ENCODE assay signal across 1 cellular context in the genomic region with DNA sequence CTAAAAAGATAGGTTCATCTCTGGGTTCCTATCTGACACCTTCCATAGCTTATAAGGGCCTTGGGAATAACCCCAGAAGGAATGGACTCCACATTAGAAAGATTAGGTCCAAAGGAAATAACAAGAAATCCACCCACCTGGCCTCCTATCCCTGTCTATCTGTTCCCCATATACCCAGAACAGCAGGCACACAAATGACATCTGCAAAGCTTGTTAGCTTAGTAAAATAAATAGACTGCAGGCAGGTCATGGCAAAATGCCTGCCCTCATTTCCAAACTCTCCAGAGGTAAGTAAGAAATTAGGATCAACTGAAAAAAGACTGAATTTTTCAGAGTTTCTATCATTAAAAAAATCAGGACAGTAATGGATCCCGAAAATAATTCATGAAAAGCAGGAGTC.
TF ChIP-seq lines count a peak whose summit lies in the region.

No MANE protein-coding gene starts in this region.

TF ChIP-seq in SK-N-SH, 30 proteins besides CTCF, POLR2A, EP300 and RAD21 (continued from another document):
- TF ChIP-seq, protein P1, sequence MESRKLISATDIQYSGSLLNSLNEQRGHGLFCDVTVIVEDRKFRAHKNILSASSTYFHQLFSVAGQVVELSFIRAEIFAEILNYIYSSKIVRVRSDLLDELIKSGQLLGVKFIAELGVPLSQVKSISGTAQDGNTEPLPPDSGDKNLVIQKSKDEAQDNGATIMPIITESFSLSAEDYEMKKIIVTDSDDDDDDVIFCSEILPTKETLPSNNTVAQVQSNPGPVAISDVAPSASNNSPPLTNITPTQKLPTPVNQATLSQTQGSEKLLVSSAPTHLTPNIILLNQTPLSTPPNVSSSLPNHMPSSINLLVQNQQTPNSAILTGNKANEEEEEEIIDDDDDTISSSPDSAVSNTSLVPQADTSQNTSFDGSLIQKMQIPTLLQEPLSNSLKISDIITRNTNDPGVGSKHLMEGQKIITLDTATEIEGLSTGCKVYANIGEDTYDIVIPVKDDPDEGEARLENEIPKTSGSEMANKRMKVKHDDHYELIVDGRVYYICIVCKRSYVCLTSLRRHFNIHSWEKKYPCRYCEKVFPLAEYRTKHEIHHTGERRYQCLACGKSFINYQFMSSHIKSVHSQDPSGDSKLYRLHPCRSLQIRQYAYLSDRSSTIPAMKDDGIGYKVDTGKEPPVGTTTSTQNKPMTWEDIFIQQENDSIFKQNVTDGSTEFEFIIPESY (IDR thresholded peaks at IDR 0.05; ENCODE audit: borderline replicate concordance, low read depth), result no peak
- TF ChIP-seq EZH2phosphoT487 (IDR thresholded peaks at IDR 0.05; ENCODE audit: borderline replicate concordance, low read depth), result no peak
- TF ChIP-seq MXI1 (IDR thresholded peaks at IDR 0.05; ENCODE audit: low read depth, low read length), result no peak
